ENCODE assay signal across 12 cellular contexts in the genomic region with DNA sequence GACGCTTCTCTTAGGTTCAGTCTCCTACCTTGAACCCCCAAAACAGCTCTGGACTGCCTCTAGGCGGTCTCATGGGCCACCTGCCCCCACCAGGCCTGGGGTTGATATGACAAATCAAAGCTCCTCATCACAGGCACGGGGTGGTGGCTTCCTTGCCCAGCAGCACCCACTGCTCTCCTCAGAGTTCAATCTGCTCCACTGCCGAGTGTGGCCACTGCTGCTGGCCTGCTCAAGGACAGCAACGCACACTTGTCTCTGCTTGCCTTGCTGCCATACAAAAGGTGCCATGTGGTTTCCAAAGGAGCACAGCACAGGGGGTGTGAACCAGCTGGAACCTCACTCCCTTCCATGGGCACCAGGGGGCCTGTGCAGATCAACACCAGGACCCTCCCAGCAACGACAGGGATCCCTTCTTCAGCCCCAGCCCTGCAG. TPM values are rescaled to one million over a fixed set of nuclear protein-coding genes. Genes with fewer than 3 reads are reported as not detected.
DNase-seq lines count a peak whose midpoint lies in the region; ATAC-seq and TF ChIP-seq lines count a peak whose summit lies in the region.
"Had no signal": no experiment of that assay in that cellular context is flagged by ENCODE, and none has a peak within 500 bp of the region (broad histone marks: within the 10 kb centered on the region; RNA-seq: fewer than 3 reads in every experiment).

No MANE protein-coding gene starts in this region.

- peaks cover 22% of the 10 kb centered on the region for H3K4me1 Mint-ChIP-seq in endothelial cell (ENCODE audit: unreplicated experiment)

- ATAC-seq in GM21723 (IDR thresholded peaks at IDR 0.05; ENCODE audit: unreplicated experiment) (no peak), HG03095 (IDR thresholded peaks at IDR 0.05; ENCODE audit: unreplicated experiment) (no peak)

- H3K4me1 ChIP-seq in Loucy (ENCODE audit: insufficient read depth, low read length, poor library complexity, severe bottlenecking) (peaks cover 15% of the 10 kb centered on the region), rectal smooth muscle tissue (ENCODE audit: control insufficient read depth, insufficient read depth, low read length) (peaks cover 50% of the 10 kb centered on the region)

- H3K36me3 ChIP-seq in Loucy (ENCODE audit: insufficient read depth, low read length): no peaks in the 10 kb centered on the region
- no peaks in the 10 kb centered on the region for H3K36me3 ChIP-seq in rectal smooth muscle tissue (ENCODE audit: control insufficient read depth, insufficient read depth, low read length)

- no peak overlapping the region for H3K4me3 ChIP-seq in Loucy (ENCODE audit: low read length, poor library complexity, severe bottlenecking)
- H3K4me3 ChIP-seq in rectal smooth muscle tissue (ENCODE audit: low read length): no peak overlapping the region

- no peaks in the 10 kb centered on the region for H4K20me1 ChIP-seq in Loucy (ENCODE audit: insufficient read depth, low read length, poor library complexity, severe bottlenecking)

- no peaks in the 10 kb centered on the region for H3K27me3 ChIP-seq in Loucy (ENCODE audit: insufficient read depth, low read length, poor library complexity, severe bottlenecking)
- H3K27me3 ChIP-seq in rectal smooth muscle tissue (ENCODE audit: control insufficient read depth, insufficient read depth, low read length): no peaks in the 10 kb centered on the region

- no peaks in the 10 kb centered on the region for H3K9me3 ChIP-seq in Loucy (ENCODE audit: insufficient read depth, low read depth, low read length)

- no peak overlapping the region for H3K4me2 ChIP-seq in Loucy (ENCODE audit: low read depth, low read length, poor library complexity, severe bottlenecking)

- H3K9me2 ChIP-seq in Loucy (replicated peaks; ENCODE audit: low read depth, low read length): no peaks in the 10 kb centered on the region

- H3K36me3 Mint-ChIP-seq in endothelial cell (ENCODE audit: low read depth, unreplicated experiment): no peaks in the 10 kb centered on the region
- H3K36me3 Mint-ChIP-seq: activated naive CD4-positive, alpha-beta T cell treated with anti-CD3 and anti-CD28 coated beads, Interleukin-2, amount 50 U/mL, for 72 hours had no signal

- TF ChIP-seq CTCF in Loucy (conservative IDR thresholded peaks at IDR 0.05; ENCODE audit: low read length) (peak; percentile 47), endothelial cell (IDR thresholded peaks at IDR 0.05; ENCODE audit: unreplicated experiment) (peak; percentile 21)

- H3K27ac Mint-ChIP-seq in endothelial cell (ENCODE audit: unreplicated experiment): no peak overlapping the region
- H3K27ac Mint-ChIP-seq: stimulated activated naive CD8-positive, alpha-beta T cell treated with anti-CD3 and anti-CD28 coated beads, Interleukin-15, Interleukin-2, amounts not matched to agents 100 ng/mL and 50 ng/mL, for 24 hours had no signal

- H3K27me3 Mint-ChIP-seq in endothelial cell (ENCODE audit: unreplicated experiment): peaks cover 7% of the 10 kb centered on the region
- H3K27me3 Mint-ChIP-seq: stimulated activated naive CD8-positive, alpha-beta T cell treated with anti-CD3 and anti-CD28 coated beads, Interleukin-15, Interleukin-2, amounts not matched to agents 100 ng/mL and 50 ng/mL, for 24 hours had no signal

- H3K4me3 Mint-ChIP-seq in endothelial cell (ENCODE audit: unreplicated experiment): no peak overlapping the region
- H3K4me3 Mint-ChIP-seq: stimulated activated naive CD8-positive, alpha-beta T cell treated with anti-CD3 and anti-CD28 coated beads, Interleukin-15, Interleukin-2, amounts not matched to agents 100 ng/mL and 50 ng/mL, for 24 hours had no signal

- H3K9me3 Mint-ChIP-seq in endothelial cell (ENCODE audit: unreplicated experiment): no peaks in the 10 kb centered on the region
- H3K9me3 Mint-ChIP-seq: activated naive CD4-positive, alpha-beta T cell treated with anti-CD3 and anti-CD28 coated beads, Interleukin-2, amount 50 U/mL, for 72 hours; stimulated activated naive CD8-positive, alpha-beta T cell treated with anti-CD3 and anti-CD28 coated beads, Interleukin-15, Interleukin-2, amounts not matched to agents 100 ng/mL and 50 ng/mL, for 24 hours had no signal

- peak overlapping the region; percentile 95 for H3K27ac ChIP-seq in rectal smooth muscle tissue (ENCODE audit: low read depth, low read length)

- DNase-seq in DMS 273 (lab: John Stamatoyannopoulos, UW; ENCODE audit: unreplicated experiment) (peak; percentile 52), endothelial cell (ENCODE audit: low spot score) (no peak), mucosa of gallbladder (ENCODE audit: low spot score) (no peak), LoVo (ENCODE audit: low spot score) (no peak)

- no peaks in the 10 kb centered on the region for H3K79me2 ChIP-seq in Loucy (ENCODE audit: insufficient read depth, low read length)

- no peak overlapping the region for H3K9ac ChIP-seq in Loucy (ENCODE audit: low read depth, low read length, poor library complexity, severe bottlenecking)
- no peak overlapping the region for H3K9ac ChIP-seq in rectal smooth muscle tissue (ENCODE audit: low read length)

- H2AFZ ChIP-seq in Loucy (ENCODE audit: low read length): no peak overlapping the region

- no peaks in the 10 kb centered on the region for H3F3A ChIP-seq in Loucy (ENCODE audit: low read depth)

RNA-seq across cellular contexts. Expression of a gene that starts 10.2 kb away (rescaled TPM):
- total RNA-seq in endothelial cell (ENCODE audit: unreplicated experiment) (not detected), mucosa of gallbladder (not detected)
- total RNA-seq: activated naive CD4-positive, alpha-beta T cell treated with anti-CD3 and anti-CD28 coated beads, Interleukin-2, amount 50 U/mL, for 72 hours; glomerular endothelial cell; renal cortical epithelial cell had no signal

RNA-seq across cellular contexts. Expression of a gene that starts 18.9 kb away (rescaled TPM):
- total RNA-seq in endothelial cell (ENCODE audit: unreplicated experiment) (0.69 TPM), mucosa of gallbladder (17.5 TPM)
- total RNA-seq: activated naive CD4-positive, alpha-beta T cell treated with anti-CD3 and anti-CD28 coated beads, Interleukin-2, amount 50 U/mL, for 72 hours; glomerular endothelial cell; renal cortical epithelial cell had no signal

RNA-seq across cellular contexts. Expression of a gene that starts 28.3 kb away (rescaled TPM):
- total RNA-seq in endothelial cell (ENCODE audit: unreplicated experiment) (1.8 TPM), mucosa of gallbladder (5.6 TPM)

RNA-seq across cellular contexts. Expression of a gene that starts 41.5 kb away (rescaled TPM):
- total RNA-seq in endothelial cell (ENCODE audit: unreplicated experiment) (not detected), mucosa of gallbladder (0.37 TPM)
- total RNA-seq: activated naive CD4-positive, alpha-beta T cell treated with anti-CD3 and anti-CD28 coated beads, Interleukin-2, amount 50 U/mL, for 72 hours; glomerular endothelial cell had no signal

RNA-seq across cellular contexts. Expression of a gene that starts 46.9 kb away (rescaled TPM):
- 19.3 TPM for total RNA-seq in endothelial cell (ENCODE audit: unreplicated experiment)
- total RNA-seq in mucosa of gallbladder: 22.0 TPM

Comparison
In these comparisons a context has a peak if more than half of its experiments do, and no peak if none do; other contexts are left out.
1. RNA of a gene that starts 18.9 kb away (total RNA-seq): 17.5 TPM in mucosa of gallbladder (single experiment); 0.69 TPM in endothelial cell (single experiment); every median in the first group is over 10 times any median in the second.